In the genomic region with DNA sequence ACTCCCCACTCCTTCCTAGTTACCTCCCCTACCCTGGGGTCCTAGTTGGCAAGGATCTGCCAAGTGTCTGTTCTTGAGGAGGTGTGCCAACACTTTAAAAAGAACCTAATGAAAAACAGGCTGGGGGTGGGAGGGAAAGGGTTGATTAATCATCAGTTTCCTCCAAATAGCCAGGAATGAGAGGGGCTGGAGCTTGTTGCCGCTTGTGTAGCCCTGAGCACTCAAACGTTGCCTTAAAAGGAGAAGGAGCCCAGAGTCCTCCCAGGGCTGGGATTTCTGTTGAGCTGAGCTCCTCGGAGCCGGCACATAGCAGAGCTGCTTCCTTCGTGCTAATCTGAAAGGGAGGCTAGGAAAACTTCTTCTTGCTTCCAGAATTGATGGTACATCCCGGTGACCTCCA, we compare ENCODE assay signal across 2 cellular contexts.
A peak's percentile ranks its signal among the peaks of the same experiment; 100 is the strongest.
TF ChIP-seq lines count a peak whose summit lies in the region.

No MANE protein-coding gene starts in this region.

TF ChIP-seq in IMR-90, 13 proteins besides CTCF, POLR2A, EP300 and RAD21:
- TF ChIP-seq BHLHE40 (IDR thresholded peaks at IDR 0.05; ENCODE audit: low read depth, low read length) (no peak; the same call in 1 of the 2 replicates), MAFK (IDR thresholded peaks at IDR 0.05; ENCODE audit: low read depth, low read length) (0 out of 2 replicates have a peak, but pooled peaks have one; percentile 6), FOS (IDR thresholded peaks at IDR 0.05; ENCODE audit: low read depth, low read length) (no peak), SMC3 (IDR thresholded peaks at IDR 0.05; ENCODE audit: low read depth, low read length) (no peak), NFE2L2 (IDR thresholded peaks at IDR 0.05; ENCODE audit: low read depth, low read length) (no peak)
- TF ChIP-seq, protein P1, sequence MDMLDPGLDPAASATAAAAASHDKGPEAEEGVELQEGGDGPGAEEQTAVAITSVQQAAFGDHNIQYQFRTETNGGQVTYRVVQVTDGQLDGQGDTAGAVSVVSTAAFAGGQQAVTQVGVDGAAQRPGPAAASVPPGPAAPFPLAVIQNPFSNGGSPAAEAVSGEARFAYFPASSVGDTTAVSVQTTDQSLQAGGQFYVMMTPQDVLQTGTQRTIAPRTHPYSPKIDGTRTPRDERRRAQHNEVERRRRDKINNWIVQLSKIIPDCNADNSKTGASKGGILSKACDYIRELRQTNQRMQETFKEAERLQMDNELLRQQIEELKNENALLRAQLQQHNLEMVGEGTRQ (IDR thresholded peaks at IDR 0.05; ENCODE audit: low read depth, low read length), result no peak

TF ChIP-seq in endothelial cell of umbilical vein, 7 proteins besides CTCF, POLR2A, EP300 and RAD21:
- peak; percentile 31 for TF ChIP-seq POLR2AphosphoS5 (IDR thresholded peaks at IDR 0.05; ENCODE audit: insufficient read depth, low read depth, low read length)
- TF ChIP-seq, protein P2, sequence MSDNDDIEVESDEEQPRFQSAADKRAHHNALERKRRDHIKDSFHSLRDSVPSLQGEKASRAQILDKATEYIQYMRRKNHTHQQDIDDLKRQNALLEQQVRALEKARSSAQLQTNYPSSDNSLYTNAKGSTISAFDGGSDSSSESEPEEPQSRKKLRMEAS (IDR thresholded peaks at IDR 0.05; ENCODE audit: insufficient read depth, insufficient read length), result no peak
